ENCODE assay signal across 1 cellular context in genomic region chr14:53217283-53217994, GRCh38.
A peak's percentile ranks its signal among the peaks of the same experiment; 100 is the strongest.
TF ChIP-seq lines count a peak whose summit lies in the region.

No MANE protein-coding gene starts in this region.

TF ChIP-seq in HepG2, 621 proteins besides CTCF, POLR2A, EP300 and RAD21 (continued from another document and continues in another):
- TF ChIP-seq PLSCR1 (CRISPR knock-in tag; IDR thresholded peaks at IDR 0.05; ENCODE audit: borderline replicate concordance) (no peak), TFAP4 (IDR thresholded peaks at IDR 0.05; ENCODE audit: borderline replicate concordance, low read depth) (no peak), FOXO1 (CRISPR knock-in tag; IDR thresholded peaks at IDR 0.05) (no peak), ATF7-NPFF (CRISPR knock-in tag; IDR thresholded peaks at IDR 0.05; ENCODE audit: low read depth) (no peak), ZNF484 (CRISPR knock-in tag; IDR thresholded peaks at IDR 0.05; ENCODE audit: borderline replicate concordance, low read depth) (no peak), ZNF18 (CRISPR knock-in tag; IDR thresholded peaks at IDR 0.05; ENCODE audit: insufficient replicate concordance) (no peak), ETV5 (CRISPR knock-in tag; IDR thresholded peaks at IDR 0.05; ENCODE audit: borderline replicate concordance) (0 out of 2 replicates have a peak, but pooled peaks have one; percentile 14), POLR2AphosphoS2 (IDR thresholded peaks at IDR 0.05; ENCODE audit: low read depth, low read length) (no peak), ZMYM4 (CRISPR knock-in tag; IDR thresholded peaks at IDR 0.05) (peak; percentile 50; the same call in 1 of the 2 replicates), THAP11 (CRISPR knock-in tag; IDR thresholded peaks at IDR 0.05) (no peak), ZXDC (CRISPR knock-in tag; IDR thresholded peaks at IDR 0.05) (no peak), ZBTB20 (CRISPR knock-in tag; IDR thresholded peaks at IDR 0.05; ENCODE audit: borderline replicate concordance, low read depth) (peak; percentile 70; the same call in 1 of the 2 replicates), ZNF335 (CRISPR knock-in tag; IDR thresholded peaks at IDR 0.05) (no peak), ZIK1 (CRISPR knock-in tag; IDR thresholded peaks at IDR 0.05; ENCODE audit: borderline replicate concordance, low read depth) (no peak), ZNF816 (CRISPR knock-in tag; IDR thresholded peaks at IDR 0.05; ENCODE audit: borderline replicate concordance) (no peak), ZNF616 (CRISPR knock-in tag; IDR thresholded peaks at IDR 0.05; ENCODE audit: low read depth) (no peak), ZNF501 (CRISPR knock-in tag; IDR thresholded peaks at IDR 0.05) (peak; percentile 51; the same call in 1 of the 2 replicates), ZNF569 (CRISPR knock-in tag; IDR thresholded peaks at IDR 0.05; ENCODE audit: borderline replicate concordance) (no peak), ZNF737 (CRISPR knock-in tag; IDR thresholded peaks at IDR 0.05; ENCODE audit: borderline replicate concordance) (no peak), NR2C2 (CRISPR knock-in tag; IDR thresholded peaks at IDR 0.05; ENCODE audit: borderline replicate concordance) (no peak), ZNF775 (CRISPR knock-in tag; IDR thresholded peaks at IDR 0.05; ENCODE audit: borderline replicate concordance) (no peak), TCF12 (IDR thresholded peaks at IDR 0.05) (no peak), TCF12 (CRISPR knock-in tag; IDR thresholded peaks at IDR 0.05) (no peak), ZNF382 (CRISPR knock-in tag; IDR thresholded peaks at IDR 0.05; ENCODE audit: borderline replicate concordance) (no peak), ZFY (CRISPR knock-in tag; IDR thresholded peaks at IDR 0.05) (peak; percentile 75), CCAR2 (optimal IDR thresholded peaks at IDR 0.05; ENCODE audit: low read depth, low read length) (no peak), ZNF615 (CRISPR knock-in tag; IDR thresholded peaks at IDR 0.05; ENCODE audit: borderline replicate concordance) (no peak), PRPF4 (IDR thresholded peaks at IDR 0.05; ENCODE audit: low read depth, low read length, poor library complexity, severe bottlenecking) (no peak), IKZF4 (CRISPR knock-in tag; IDR thresholded peaks at IDR 0.05; ENCODE audit: borderline replicate concordance, low read depth, not compliant biosample characterization) (no peak), DMAP1 (CRISPR knock-in tag; IDR thresholded peaks at IDR 0.05) (no peak), CERS6 (CRISPR knock-in tag; IDR thresholded peaks at IDR 0.05) (no peak), ZFP1 (CRISPR knock-in tag; IDR thresholded peaks at IDR 0.05) (no peak), ZBTB38 (CRISPR knock-in tag; IDR thresholded peaks at IDR 0.05) (peak; percentile 69), KLF12 (CRISPR knock-in tag; IDR thresholded peaks at IDR 0.05; ENCODE audit: borderline replicate concordance) (peak; percentile 75; the same call in 1 of the 2 replicates), SNAPC5 (CRISPR knock-in tag; IDR thresholded peaks at IDR 0.05; ENCODE audit: borderline replicate concordance) (no peak), ZNF773 (CRISPR knock-in tag; IDR thresholded peaks at IDR 0.05; ENCODE audit: borderline replicate concordance) (no peak), PBX2 (CRISPR knock-in tag; IDR thresholded peaks at IDR 0.05) (no peak), DR1 (CRISPR knock-in tag; IDR thresholded peaks at IDR 0.05) (no peak), ZNF687 (CRISPR knock-in tag; IDR thresholded peaks at IDR 0.05) (peak; percentile 73), SP140L (CRISPR knock-in tag; IDR thresholded peaks at IDR 0.05; ENCODE audit: borderline replicate concordance) (no peak), GTF3A (CRISPR knock-in tag; conservative IDR thresholded peaks at IDR 0.05) (no peak), NFYB (CRISPR knock-in tag; IDR thresholded peaks at IDR 0.05) (peak; percentile 43; the same call in 1 of the 2 replicates), ZNF230 (CRISPR knock-in tag; IDR thresholded peaks at IDR 0.05) (no peak), ZNF512B (CRISPR knock-in tag; IDR thresholded peaks at IDR 0.05; ENCODE audit: borderline replicate concordance) (0 out of 2 replicates have a peak, but pooled peaks have one; percentile 55), SMC3 (IDR thresholded peaks at IDR 0.05; ENCODE audit: low read length) (no peak), ZNF564 (CRISPR knock-in tag; IDR thresholded peaks at IDR 0.05) (no peak), GATA4 (IDR thresholded peaks at IDR 0.05; ENCODE audit: borderline replicate concordance, low read depth) (peak; percentile 27; the same call in 1 of the 2 replicates), PHF5A (CRISPR knock-in tag; IDR thresholded peaks at IDR 0.05; ENCODE audit: low read depth, unreplicated experiment) (no peak), RBFOX2 (IDR thresholded peaks at IDR 0.05; ENCODE audit: low read depth, low read length) (no peak; the same call in 1 of the 2 replicates), CSRNP2 (CRISPR knock-in tag; conservative IDR thresholded peaks at IDR 0.05; ENCODE audit: low read depth) (no peak)
